8 cellular contexts compared by ENCODE assay signal in genomic region chr19:13117772-13118423, GRCh38. TPM values are rescaled to one million over a fixed set of nuclear protein-coding genes. Genes with fewer than 3 reads are reported as not detected.
DNase-seq lines count a peak whose midpoint lies in the region; ATAC-seq, FAIRE-seq and TF ChIP-seq lines count a peak whose summit lies in the region.

Gene NACC1, plus strand, starts transcription at chr19:13118264. Its CDS starts 16,944 bp downstream, at chr19:13135208.

- POLR2A ChIA-PET in AG04450 (lab: Yijun Ruan, JAX) = interaction anchor here (0.9 to 4.3 kb wide), 4 partner anchors 32 to 63 kb away, joined by 3 to 16 read pairs (median 8); partner anchors contain the start of genes IER2 and STX10
- POLR2A ChIA-PET in HepG2 (lab: Yijun Ruan, JAX) = interaction anchor here (0.6 to 2.7 kb wide), 15 partner anchors 11 to 456 kb away, joined by 3 to 20 read pairs (median 5); partner anchors contain the start of genes FARSA, IER2, JUNB and STX10

- H3K27me3 ChIP-seq in AG04450 (ENCODE audit: control insufficient read depth, insufficient read depth, low read length) (no peaks in the 10 kb centered on the region), HepG2 (ENCODE audit: control insufficient read depth in 1 of 2, insufficient read depth in 2 of 2, low read length in 2 of 2) (no peaks in the 10 kb centered on the region; a peak in 1 of 5 replicates)

- H3K36me3 ChIP-seq in HepG2 (replicated peaks in 1 of 2; ENCODE audit: control insufficient read depth in 1 of 2, insufficient read depth in 2 of 2, low read length in 2 of 2) = peaks cover 7 to 27% of the 10 kb centered on the region in 2 experiments; a peak in 4 of 5 replicates

- peak within 1 kb of the TSS; percentile 98 for H3K4me3 ChIP-seq in AG04450 (ENCODE audit: low read depth, low read length)
- H3K4me3 ChIP-seq in HepG2 (replicated peaks in 1 of 3; ENCODE audit: insufficient read depth in 1 of 3, low read depth in 2 of 3, low read length in 3 of 3) = peak within 1 kb of the TSS; percentile 96 to 99 (median 99)

- CTCF ChIA-PET in AG04450 (lab: Charles Lee) = interaction anchor here (0.6 to 1.4 kb wide), 4 partner anchors 17 to 152 kb away, joined by 3 to 12 read pairs (median 5); no protein-coding TSS in a partner anchor
- CTCF ChIA-PET in HepG2 (lab: Yijun Ruan, JAX; ENCODE audit: low intra/inter-chr PET ratio, low total read pairs) = no interaction called here

- H3K27ac ChIP-seq in AG04450 (ENCODE audit: low read depth, low read length) (peak within 1 kb of the TSS; percentile 61), HepG2 (ENCODE audit: extremely low read length, insufficient read depth, low read length) (peak within 1 kb of the TSS; percentile 91)

- peak within 1 kb of the TSS; percentile 95 for H3K4me2 ChIP-seq in HepG2 (ENCODE audit: low read depth, low read length)

- H3K4me3 Mint-ChIP-seq in dendritic cell treated with granulocyte-macrophage colony-stimulating factor and Interleukin-4, amounts not matched to agents 40 ng/mL and 50 ng/mL, for 4 days = peak within 1 kb of the TSS; percentile 89

- peaks cover 60% of the 10 kb centered on the region for H3K36me3 Mint-ChIP-seq in dendritic cell treated with granulocyte-macrophage colony-stimulating factor and Interleukin-4, amounts not matched to agents 40 ng/mL and 50 ng/mL, for 4 days (ENCODE audit: low read depth)

- peak; percentile 7; the same call in 1 of the 2 replicates for TF ChIP-seq RAD21 in HepG2 (CRISPR knock-in tag; IDR thresholded peaks at IDR 0.05)

- BruUV-seq in HepG2 (replicated peaks; lab: Mats Ljungman, UMichigan) = no TSS peak

- H3K9me3 ChIP-seq in AG04450 (ENCODE audit: control insufficient read depth, insufficient read depth, low read length) (peaks cover 4% of the 10 kb centered on the region; the same call in 1 of the 2 replicates), HepG2 (ENCODE audit: low read length) (no peaks in the 10 kb centered on the region)

- peaks cover 22% of the 10 kb centered on the region for H4K20me1 ChIP-seq in HepG2 (ENCODE audit: insufficient read depth, low read length)

- ATAC-seq in GM19023 (IDR thresholded peaks at IDR 0.05; ENCODE audit: unreplicated experiment) (peak; percentile 47), HG03432 (IDR thresholded peaks at IDR 0.05; ENCODE audit: unreplicated experiment) (peak; percentile 69), HepG2 (peak; percentile 76)

- TF ChIP-seq CTCF in AG04450 (IDR thresholded peaks at IDR 0.05; ENCODE audit: low read depth, low read length) (no peak), HepG2 (CRISPR knock-in tag; IDR thresholded peaks at IDR 0.05) (0 out of 2 replicates have a peak, but pooled peaks have one; percentile 8)

- no peaks in the 10 kb centered on the region for H3K27me3 Mint-ChIP-seq in dendritic cell treated with granulocyte-macrophage colony-stimulating factor and Interleukin-4, amounts not matched to agents 40 ng/mL and 50 ng/mL, for 4 days

- H3K9me3 Mint-ChIP-seq in dendritic cell treated with granulocyte-macrophage colony-stimulating factor and Interleukin-4, amounts not matched to agents 40 ng/mL and 50 ng/mL, for 4 days = no peaks in the 10 kb centered on the region

- peaks cover 42% of the 10 kb centered on the region for H3K4me1 ChIP-seq in HepG2 (ENCODE audit: insufficient read depth, low read length)

- peaks cover 68% of the 10 kb centered on the region for H3K4me1 Mint-ChIP-seq in dendritic cell treated with granulocyte-macrophage colony-stimulating factor and Interleukin-4, amounts not matched to agents 40 ng/mL and 50 ng/mL, for 4 days (ENCODE audit: low read depth)

- peak within 1 kb of the TSS; percentile 85 for H2AFZ ChIP-seq in HepG2 (ENCODE audit: low read length)

- H3K9ac ChIP-seq in HepG2 (ENCODE audit: insufficient read depth, low read depth, low read length) = peak within 1 kb of the TSS; percentile 99

- TF ChIP-seq EP300 in HepG2 (IDR thresholded peaks at IDR 0.05; ENCODE audit: low read depth in 2 of 2, low read length in 2 of 2) = 0 out of 4 replicates have a peak, but pooled peaks of 1 of the 2 experiments have one; percentile 14
- TF ChIP-seq EP300 in HepG2 (CRISPR knock-in tag; IDR thresholded peaks at IDR 0.05; ENCODE audit: borderline replicate concordance) = no peak

- no peak for TF ChIP-seq POLR2A in HepG2 (IDR thresholded peaks at IDR 0.05; ENCODE audit: insufficient read depth in 1 of 2, low read depth in 2 of 2, low read length in 2 of 2)

- in situ Hi-C loops in HepG2 (cut with HindIII; ENCODE audit: extremely low pct_ligation_motif_present, low pct_unique_long_range_greater_than_20kb) = loop anchor here (5.0 kb wide), 1 partner anchor 34 kb away; the partner anchor contains the start of genes IER2 and STX10

- peak within 1 kb of the TSS; percentile 83 for H3K27ac Mint-ChIP-seq in dendritic cell treated with granulocyte-macrophage colony-stimulating factor and Interleukin-4, amounts not matched to agents 40 ng/mL and 50 ng/mL, for 4 days

- WGBS in HepG2 (ENCODE audit: low lambda C conversion rate) = 3% methylated on average over 19 of the region's 65 CpGs

- intact Hi-C loops in dendritic cell treated with granulocyte-macrophage colony-stimulating factor and Interleukin-4, amounts not matched to agents 40 ng/mL and 50 ng/mL, for 4 days (cut with micrococcal nuclease) = loop anchor here (2.0 kb wide), 1 partner anchor 33 kb away; the partner anchor contains the start of genes IER2 and STX10
- intact Hi-C loops in HepG2 (cut with micrococcal nuclease; ENCODE audit: unreplicated experiment) = loop anchor here (5.0 kb wide), 1 partner anchor 34 kb away; the partner anchor contains the start of genes IER2 and STX10

- no peak for DNase-seq in AG04450 (ENCODE audit: low read depth, low spot score)
- DNase-seq in NCI-H526 (lab: John Stamatoyannopoulos, UW) = peak; percentile 45 to 92
- peak; percentile 81 to 85 for DNase-seq in activated CD4-positive, alpha-beta T cell treated with anti-CD3 and anti-CD28 coated beads, Interleukin-2, amount 50 U/mL, for 24 hours (ENCODE audit: low read depth in 1 of 2, low spot score in 1 of 2)
- peak; percentile 74 for DNase-seq in HepG2 (ENCODE audit: low spot score)
- peak; percentile 83 to 91 for DNase-seq in stimulated activated CD4-positive, alpha-beta T cell treated with anti-CD3 and anti-CD28 coated beads, Interleukin-2, amount 100 ng/mL, for 48 hours

- FAIRE-seq in HepG2 (lab: Jason Lieb, UNC) = no peak

- peaks cover 62% of the 10 kb centered on the region for H3K79me2 ChIP-seq in HepG2 (ENCODE audit: insufficient read depth, low read length)

TF ChIP-seq in HepG2, 621 proteins besides CTCF, POLR2A, EP300 and RAD21 (continues in another document):
- TF ChIP-seq ZNF781 (CRISPR knock-in tag; IDR thresholded peaks at IDR 0.05; ENCODE audit: borderline replicate concordance, not compliant biosample characterization) (no peak), HNF4A (CRISPR knock-in tag; IDR thresholded peaks at IDR 0.05) (no peak), IKZF5 (CRISPR knock-in tag; IDR thresholded peaks at IDR 0.05) (no peak), GATA4 (IDR thresholded peaks at IDR 0.05; ENCODE audit: borderline replicate concordance, low read depth) (no peak), ZNF780A (CRISPR knock-in tag; IDR thresholded peaks at IDR 0.05) (no peak), ZNF598 (CRISPR knock-in tag; IDR thresholded peaks at IDR 0.05; ENCODE audit: borderline replicate concordance) (no peak), KAT7 (CRISPR knock-in tag; IDR thresholded peaks at IDR 0.05; ENCODE audit: borderline replicate concordance) (no peak), ZNF615 (CRISPR knock-in tag; IDR thresholded peaks at IDR 0.05; ENCODE audit: borderline replicate concordance) (no peak), ELF4 (CRISPR knock-in tag; IDR thresholded peaks at IDR 0.05; ENCODE audit: borderline replicate concordance) (no peak)

RNA-seq across cellular contexts. Expression of gene NACC1, which starts in this region (rescaled TPM):
- polyA plus RNA-seq in AG04450 (2011; rRNA removed) (43.4 and 76.4 TPM in 2 replicates), HepG2 (2011; rRNA removed) (42.3 and 55.2 TPM in 2 replicates)
- polyA minus RNA-seq in AG04450 (2011; rRNA and poly(A)+ RNA removed) = 38.2 and 51.8 TPM in 2 replicates
- 31.8 and 46.7 TPM in 2 replicates for total RNA-seq in HepG2 (2016; rRNA removed; fragmentation: Illumina TruSeq; extraction: Trizol)
- total RNA-seq in HepG2 (2016; cell fraction: cytosol; rRNA removed; fragmentation: Illumina TruSeq; extraction: Trizol; ENCODE audit: low read depth) = 6.8 and 8.2 TPM in 2 replicates
- 29.7 and 42.3 TPM in 2 replicates for total RNA-seq in HepG2 (2016; cell fraction: insoluble cytoplasmic fraction; rRNA removed; fragmentation: Illumina TruSeq; extraction: Trizol)
- total RNA-seq in HepG2 (2016; cell fraction: membrane; rRNA removed; fragmentation: Illumina TruSeq; extraction: Trizol) = 37.1 and 38.6 TPM in 2 replicates
- total RNA-seq in HepG2 (2016; cell fraction: nucleus; rRNA removed; fragmentation: Illumina TruSeq; extraction: Trizol) = 21.0 and 21.3 TPM in 2 replicates
- polyA plus RNA-seq in HepG2 (2011; cell fraction: cytosol; rRNA removed) = 33.3 and 62.6 TPM in 2 replicates
- 93.5 and 114 TPM in 2 replicates for polyA plus RNA-seq in HepG2 (2011; cell fraction: nucleus; rRNA removed)
- 13.2 and 18.2 TPM in 2 replicates for polyA plus RNA-seq in HepG2 (2012)
- polyA plus RNA-seq in HepG2 (2016; cell fraction: cytosol; fragmentation: Illumina TruSeq; extraction: Trizol; ENCODE audit: low read depth) = 6.3 and 6.7 TPM in 2 replicates
- polyA plus RNA-seq in HepG2 (2016; cell fraction: insoluble cytoplasmic fraction; fragmentation: Illumina TruSeq; extraction: Trizol; ENCODE audit: low read depth) = 35.6 and 46.3 TPM in 2 replicates
- 28.2 and 28.5 TPM in 2 replicates for polyA plus RNA-seq in HepG2 (2016; cell fraction: membrane; fragmentation: Illumina TruSeq; extraction: Trizol; ENCODE audit: low read depth)
- polyA plus RNA-seq in HepG2 (2016; cell fraction: nucleus; fragmentation: Illumina TruSeq; extraction: Trizol; ENCODE audit: insufficient read depth, low read depth) = 37.4 and 39.4 TPM in 2 replicates
- 91.1 and 200 TPM in 2 replicates for polyA minus RNA-seq in HepG2 (2011; rRNA and poly(A)+ RNA removed; ENCODE audit: low replicate concordance)
- 45.0 and 58.7 TPM in 2 replicates for polyA minus RNA-seq in HepG2 (2011; cell fraction: cytosol; rRNA and poly(A)+ RNA removed)
- 12.7 and 13.6 TPM in 2 replicates for polyA minus RNA-seq in HepG2 (2011; cell fraction: nucleus; rRNA and poly(A)+ RNA removed)
